Comparison of ENCODE assay signal across 11 cellular contexts in genomic region chr2:29165362-29166236, GRCh38. TPM values are rescaled to one million over a fixed set of nuclear protein-coding genes. Genes with fewer than 3 reads are reported as not detected.
A peak's percentile ranks its signal among the peaks of the same experiment; 100 is the strongest.
DNase-seq lines count a peak whose midpoint lies in the region; ATAC-seq and TF ChIP-seq lines count a peak whose summit lies in the region.
"Had no signal": no experiment of that assay in that cellular context is flagged by ENCODE, and none has a peak within 500 bp of the region (broad histone marks: within the 10 kb centered on the region; RNA-seq: fewer than 3 reads in every experiment).

No MANE protein-coding gene starts in this region.

- no peak; the same call in 1 of the 2 replicates for ATAC-seq in WTC11
- ATAC-seq: activated T-cell treated with anti-CD3 and anti-CD28 coated beads, Interleukin-2, amount 50 U/mL, for 4 hours had no signal

- peaks cover 31% of the 10 kb centered on the region for H3K4me1 Mint-ChIP-seq in WTC11

- CTCF ChIA-PET in AG04449 (lab: Yijun Ruan, JAX): interaction anchor here (0.6 to 1.5 kb wide), 6 partner anchors 15 to 210 kb away, joined by 3 to 4 read pairs (median 3); no protein-coding TSS in a partner anchor
- CTCF ChIA-PET in WTC11 (lab: Charles Lee): interaction anchor here (1.5 kb wide), 1 partner anchor 207 kb away, joined by 3 read pairs; no protein-coding TSS in a partner anchor

- H3K27ac Mint-ChIP-seq in WTC11: no peak overlapping the region
- H3K27ac Mint-ChIP-seq: T-helper 1 cell treated with Interleukin-12 subunit alpha and Interleukin-12 subunit beta and Interleukin-4 antibody, amounts not matched to agents 30 μg/mL and 1 μg/mL, for 36 hours had no signal

- POLR2A ChIA-PET in AG04449 (lab: Yijun Ruan, JAX) (interaction anchor here (1.1 kb wide), 1 partner anchor 35 kb away, joined by 3 read pairs; no protein-coding TSS in a partner anchor), WTC11 (lab: Charles Lee) (interaction anchor here (0.6 kb wide), 1 partner anchor 85 kb away, joined by 3 read pairs; no protein-coding TSS in a partner anchor)

- TF ChIP-seq CTCF in AG04449 (IDR thresholded peaks at IDR 0.05; ENCODE audit: insufficient read depth, low read length, missing control alignments) (no peak), WTC11 (IDR thresholded peaks at IDR 0.05) (no peak)

- peaks cover 4% of the 10 kb centered on the region; the same call in 1 of the 2 replicates for H3K27me3 Mint-ChIP-seq in WTC11 (ENCODE audit: low read depth)

- no peak overlapping the region for H3K4me3 ChIP-seq in AG04449 (ENCODE audit: low read depth, low read length)

- H3K9me3 Mint-ChIP-seq in WTC11: peaks cover 4% of the 10 kb centered on the region; the same call in 1 of the 2 replicates
- H3K9me3 Mint-ChIP-seq: activated T-cell treated with anti-CD3 and anti-CD28 coated beads, Interleukin-2, amount 50 U/mL, for 4 hours; T-helper 1 cell treated with Interleukin-12 subunit alpha and Interleukin-12 subunit beta and Interleukin-4 antibody, amounts not matched to agents 30 μg/mL and 1 μg/mL, for 36 hours had no signal

- H3K36me3 Mint-ChIP-seq in WTC11: no peaks in the 10 kb centered on the region

- H3K4me3 Mint-ChIP-seq in WTC11: no peak overlapping the region
- H3K4me3 Mint-ChIP-seq: activated T-cell treated with anti-CD3 and anti-CD28 coated beads, Interleukin-2, amount 50 U/mL, for 4 hours; T-helper 1 cell treated with Interleukin-12 subunit alpha and Interleukin-12 subunit beta and Interleukin-4 antibody, amounts not matched to agents 30 μg/mL and 1 μg/mL, for 36 hours had no signal

- DNase-seq in AG04449 (ENCODE audit: low read depth, low spot score) (peak; percentile 33), H4 (ENCODE audit: low spot score) (peak; percentile 39), WTC11 (ENCODE audit: low spot score) (no peak), iris pigment epithelial cell (ENCODE audit: low read depth) (peak; percentile 95), foreskin melanocyte (no peak), SKM-1 treated with dmso at 0.1 percent for 144 hours (lab: John Stamatoyannopoulos, UW; ENCODE audit: unreplicated experiment) (no peak), GOT3 (lab: John Stamatoyannopoulos, UW) (no peak)
- no peak for DNase-seq in central memory CD4-positive, alpha-beta T cell
- DNase-seq: activated T-cell treated with anti-CD3 and anti-CD28 coated beads, Interleukin-2, amount 50 U/mL, for 4 hours; DMS79 had no signal

TF ChIP-seq in WTC11, 78 proteins besides CTCF, POLR2A, EP300 and RAD21:
- no peak for TF ChIP-seq AFF4 (CRISPR knock-in tag; IDR thresholded peaks at IDR 0.05; ENCODE audit: borderline replicate concordance)
- TF ChIP-seq ZNF416 (CRISPR knock-in tag; IDR thresholded peaks at IDR 0.05): no peak
- TF ChIP-seq ZNF425 (CRISPR knock-in tag; conservative IDR thresholded peaks at IDR 0.05): no peak
- TF ChIP-seq E2F5 (CRISPR knock-in tag; IDR thresholded peaks at IDR 0.05): no peak
- TF ChIP-seq GABPB1 (CRISPR knock-in tag; IDR thresholded peaks at IDR 0.05): peak; percentile 89

RNA-seq across cellular contexts. Expression of gene CLIP4, which starts 50.4 kb away (rescaled TPM):
- 14.1 and 21.1 TPM in 2 replicates for total RNA-seq in H4 (2014; rRNA removed; shearing (Covaris generic))
- 0.21 to 0.62 TPM (median 0.39 TPM) in 3 replicates for total RNA-seq in WTC11 (2021)

Comparison
In these comparisons a context has a peak if more than half of its experiments do, and no peak if none do; other contexts are left out.
1. DNase-seq: peak in AG04449 (single experiment), H4 (single experiment) and iris pigment epithelial cell (single experiment); none in WTC11 (single experiment), foreskin melanocyte (single experiment), SKM-1 treated with dmso at 0.1 percent for 144 hours (single experiment), GOT3 (single experiment) and central memory CD4-positive, alpha-beta T cell (single experiment).